In the genomic region with DNA sequence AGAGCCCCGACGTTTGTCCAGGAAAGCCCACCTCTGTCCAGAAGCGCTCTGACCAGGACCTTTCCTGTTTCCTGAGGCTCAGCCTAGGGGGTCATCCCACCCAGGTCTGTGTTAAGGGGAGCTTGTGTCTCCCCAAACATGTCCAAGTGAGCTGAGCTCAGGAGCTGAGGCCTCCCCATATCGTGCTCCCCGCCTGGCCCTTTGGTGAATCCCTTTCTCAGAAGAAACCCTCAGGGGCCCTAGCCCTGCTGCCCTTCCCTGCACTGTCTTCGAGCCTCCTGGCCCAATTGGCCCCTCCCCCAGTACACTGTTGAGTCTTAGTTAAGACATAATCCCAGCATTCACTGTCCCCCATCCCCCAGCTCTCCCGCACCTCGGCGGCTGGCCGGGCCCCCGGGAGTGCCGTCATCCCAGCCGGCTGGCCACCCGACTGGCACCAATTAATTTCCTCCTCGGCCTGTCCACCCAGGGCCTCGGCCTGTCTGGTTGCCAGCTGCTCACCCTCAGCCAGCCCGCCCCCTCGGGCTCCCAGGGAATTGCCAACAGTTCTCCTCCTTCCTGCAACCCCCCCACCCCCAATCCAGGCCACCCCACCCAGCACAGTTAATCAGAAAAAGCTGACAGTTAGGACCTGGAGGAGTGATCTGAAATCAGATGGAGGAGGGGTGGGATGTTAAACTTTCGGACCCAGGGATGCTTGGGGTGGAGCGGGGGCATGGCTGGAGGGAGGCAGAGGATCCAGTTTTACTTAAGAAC, we compare ENCODE assay signal across 8 cellular contexts. TPM values are rescaled to one million over a fixed set of nuclear protein-coding genes. Genes with fewer than 3 reads are reported as not detected.
DNase-seq lines count a peak whose midpoint lies in the region; ATAC-seq and TF ChIP-seq lines count a peak whose summit lies in the region.

No MANE protein-coding gene starts in this region.

- peak overlapping the region; percentile 85 for H3K9ac ChIP-seq in BLaER1

- TF ChIP-seq POLR2A in prostate gland (IDR thresholded peaks at IDR 0.05) = no peak

- H3K4me1 Mint-ChIP-seq in HFFc6 (ENCODE audit: low read depth) = peaks cover 62% of the 10 kb centered on the region

- ATAC-seq in GM21526 (IDR thresholded peaks at IDR 0.05; ENCODE audit: low FRiP score, unreplicated experiment) = no peak

- TF ChIP-seq CTCF in HFFc6 (IDR thresholded peaks at IDR 0.05) (no peak), right atrium auricular region (IDR thresholded peaks at IDR 0.05) (no peak), prostate gland (IDR thresholded peaks at IDR 0.05) (no peak)

- no peaks in the 10 kb centered on the region for H3K36me3 Mint-ChIP-seq in HFFc6 (ENCODE audit: low read depth)

- peak overlapping the region; percentile 79 for H3K4me3 Mint-ChIP-seq in HFFc6

- H3K27ac ChIP-seq in BLaER1 (peak overlapping the region; percentile 98), SJSA1 (peak overlapping the region; percentile 94), right atrium auricular region (peak overlapping the region; percentile 91 to 93), prostate gland (peak overlapping the region; percentile 93 to 94)

- DNase-seq in HFFc6 = peak; percentile 82
- DNase-seq in SJSA1 (ENCODE audit: low read depth in 1 of 2, low spot score in 2 of 2) = peak; percentile 90 to 94
- peak in 51 of 58 donors; percentile 6 to 76 (median 52) for DNase-seq in anterior cingulate cortex (lab: John Stamatoyannopoulos, UW)
- peak; percentile 83 for DNase-seq in right atrium auricular region (ENCODE audit: low spot score)
- DNase-seq in prostate gland (ENCODE audit: low spot score) = peak; percentile 40
- DNase-seq in NCI-H187 (lab: John Stamatoyannopoulos, UW) = no peak

- WGBS in prostate gland = 9% methylated on average over 20 of the region's 20 CpGs

- no peaks in the 10 kb centered on the region for H4K20me1 ChIP-seq in BLaER1

- intact Hi-C loops in prostate gland (cut with DNase I) = no loop called here

- no peaks in the 10 kb centered on the region for H3K27me3 ChIP-seq in BLaER1
- no peaks in the 10 kb centered on the region for H3K27me3 ChIP-seq in SJSA1 (replicated peaks)
- H3K27me3 ChIP-seq in right atrium auricular region = no peaks in the 10 kb centered on the region
- H3K27me3 ChIP-seq in prostate gland (replicated peaks; ENCODE audit: insufficient read depth) = no peaks in the 10 kb centered on the region

- H3K9me3 Mint-ChIP-seq in HFFc6 = no peaks in the 10 kb centered on the region

- H3K4me1 ChIP-seq in BLaER1 = peaks cover 96% of the 10 kb centered on the region
- H3K4me1 ChIP-seq in SJSA1 (replicated peaks) = peaks cover 54% of the 10 kb centered on the region
- H3K4me1 ChIP-seq in right atrium auricular region = peaks cover 0 to 56% of the 10 kb centered on the region in 2 donors
- H3K4me1 ChIP-seq in prostate gland (replicated peaks) = peaks cover 8% of the 10 kb centered on the region

- H3K27ac Mint-ChIP-seq in HFFc6 = peak overlapping the region; percentile 97

- H3K4me3 ChIP-seq in BLaER1 = peak overlapping the region; percentile 62
- H3K4me3 ChIP-seq in SJSA1 = peak overlapping the region; percentile 28
- H3K4me3 ChIP-seq in right atrium auricular region = peak overlapping the region in 1 of 2 donors; percentile 47
- H3K4me3 ChIP-seq in prostate gland = peak overlapping the region; percentile 12 to 35

- H3K36me3 ChIP-seq in BLaER1 (no peaks in the 10 kb centered on the region), SJSA1 (no peaks in the 10 kb centered on the region), right atrium auricular region (no peaks in the 10 kb centered on the region), prostate gland (no peaks in the 10 kb centered on the region)

- peaks cover 1% of the 10 kb centered on the region for H3K27me3 Mint-ChIP-seq in HFFc6 (ENCODE audit: insufficient read depth)

- no peaks in the 10 kb centered on the region for H3K9me3 ChIP-seq in BLaER1
- no peaks in the 10 kb centered on the region for H3K9me3 ChIP-seq in SJSA1 (replicated peaks)
- H3K9me3 ChIP-seq in right atrium auricular region = no peaks in the 10 kb centered on the region
- H3K9me3 ChIP-seq in prostate gland = no peaks in the 10 kb centered on the region

- H3K4me2 ChIP-seq in BLaER1 = peak overlapping the region; percentile 93

RNA-seq across cellular contexts. Expression of gene IER2, which starts 13.6 kb away (rescaled TPM):
- total RNA-seq in HFFc6 (2021; fragmentation: NEBNext Ultra II Directional; extraction: Animal tissue kit (Norgen Biotek cat#: 25700)) = 10 to 100 TPM; 68.9 to 91.2 (median 87.7) TPM
- total RNA-seq in SJSA1 (2014; rRNA removed; shearing (Covaris generic)) = 12.3 and 25.5 TPM in 2 replicates
- total RNA-seq in right atrium auricular region (100 to 1,000 TPM in 1 of 2 donors, 10 to 100 TPM in 1; 35.4 to 139 TPM), prostate gland (10 to 100 TPM; 34.7 to 75.7 TPM)

RNA-seq across cellular contexts. Expression of gene STX10, which starts 13.6 kb away (rescaled TPM):
- 10 to 100 TPM; 48.5 to 63.4 (median 54.0) TPM for total RNA-seq in HFFc6 (2021; fragmentation: NEBNext Ultra II Directional; extraction: Animal tissue kit (Norgen Biotek cat#: 25700))
- total RNA-seq in SJSA1 (2014; rRNA removed; shearing (Covaris generic)) = 106 and 125 TPM in 2 replicates
- total RNA-seq in right atrium auricular region = 10 to 100 TPM; 33.1 to 39.2 TPM
- 10 to 100 TPM; 42.5 to 48.6 TPM for total RNA-seq in prostate gland

RNA-seq across cellular contexts. Expression of gene NACC1, which starts 45.7 kb away (rescaled TPM):
- 100 to 1,000 TPM; 126 to 146 (median 139) TPM for total RNA-seq in HFFc6 (2021; fragmentation: NEBNext Ultra II Directional; extraction: Animal tissue kit (Norgen Biotek cat#: 25700))
- 48.9 and 75.9 TPM in 2 replicates for total RNA-seq in SJSA1 (2014; rRNA removed; shearing (Covaris generic))
- total RNA-seq in right atrium auricular region (10 to 100 TPM; 25.4 to 27.3 TPM), prostate gland (10 to 100 TPM; 52.4 to 91.9 TPM)

RNA-seq across cellular contexts. Expression of gene TRMT1, which starts 47.2 kb away (rescaled TPM):
- total RNA-seq in HFFc6 (2021; fragmentation: NEBNext Ultra II Directional; extraction: Animal tissue kit (Norgen Biotek cat#: 25700)) = 10 to 100 TPM; 36.3 to 49.9 (median 39.6) TPM
- total RNA-seq in SJSA1 (2014; rRNA removed; shearing (Covaris generic)) = 29.6 and 49.9 TPM in 2 replicates
- 10 to 100 TPM; 13.6 to 15.0 TPM for total RNA-seq in right atrium auricular region
- total RNA-seq in prostate gland = 10 to 100 TPM; 23.3 to 55.4 TPM

Comparison
In these comparisons a context has a peak if more than half of its experiments do, and no peak if none do; other contexts are left out.
1. DNase-seq: peak in HFFc6 (single experiment), SJSA1 (2 of 2), anterior cingulate cortex (51 of 58), right atrium auricular region (single experiment) and prostate gland (single experiment); none in NCI-H187 (0 of 2).
2. Peak in every context shown above with its lines, with median percentiles within 50 percentile points of each other: H3K27ac ChIP-seq.